Comparison of ENCODE assay signal across 12 cellular contexts in the genomic region with DNA sequence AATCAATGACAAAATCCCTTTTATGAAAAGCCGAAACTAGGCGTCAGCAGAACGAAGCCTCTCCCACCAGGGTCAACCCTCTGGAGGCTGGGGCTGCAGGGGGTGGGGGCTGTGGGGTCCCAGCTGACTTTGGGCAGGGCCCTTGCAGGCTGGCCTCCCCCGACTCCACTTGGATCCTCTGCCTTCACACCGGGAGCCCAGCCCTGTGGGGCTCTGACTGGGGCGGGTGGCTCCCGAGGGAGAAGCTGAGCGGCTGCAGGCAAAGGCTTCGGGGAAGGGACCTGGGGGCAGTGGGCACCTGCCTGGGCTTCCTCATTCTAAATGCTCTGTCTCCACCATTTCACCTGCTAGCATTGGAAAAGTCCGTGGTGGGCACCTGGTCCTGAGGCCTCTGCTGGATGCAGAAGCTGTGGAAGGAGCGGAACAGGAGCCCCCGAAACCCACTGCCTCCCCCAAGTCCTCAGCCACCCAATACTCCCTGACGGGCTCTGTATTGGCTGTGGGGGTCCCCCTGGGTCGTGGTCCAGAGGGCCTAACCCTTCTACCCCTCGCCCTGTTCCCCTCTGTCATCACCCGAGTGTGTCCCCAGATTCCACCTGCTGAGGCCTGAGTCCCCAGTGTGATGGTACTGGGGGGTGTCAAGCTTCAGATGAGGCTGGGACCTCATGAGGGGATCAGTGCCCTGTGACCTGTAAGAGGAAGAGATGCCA.
"Had no signal": no experiment of that assay in that cellular context is flagged by ENCODE, and none has a peak within 500 bp of the region (broad histone marks: within the 10 kb centered on the region; RNA-seq: fewer than 3 reads in every experiment).

No MANE protein-coding gene starts in this region.

- H3K36me3 ChIP-seq: gastrocnemius medialis, left ventricle myocardium inferior, neutrophil had no signal

- DNase-seq: activated CD4-positive, alpha-beta T cell treated with anti-CD3 and anti-CD28 coated beads, Interleukin-2, amount 10 ng/mL, durations not matched to agents 7 days and 5 days; activated gamma-delta T cell; activated T-cell treated with anti-CD3 and anti-CD28 coated beads, Interleukin-2, amount 50 U/mL, for 48 hours; effector CD8-positive, alpha-beta T cell; left ventricle myocardium inferior; natural killer cell; stimulated activated naive CD8-positive, alpha-beta T cell treated with anti-CD3 and anti-CD28 coated beads, Interleukin-15, Interleukin-2, amounts not matched to agents 100 U/mL and 50 U/mL, for 24 hours; trophoblast cell had no signal

- H3K9me3 ChIP-seq: gastrocnemius medialis, neutrophil had no signal

- ATAC-seq: activated CD4-positive, CD25-positive, alpha-beta regulatory T cell treated with anti-CD3 and anti-CD28 coated beads, Interleukin-2, amount 50 U/mL, for 24 hours; esophagus mucosa; gastrocnemius medialis; natural killer cell; stimulated activated naive CD8-positive, alpha-beta T cell treated with anti-CD3 and anti-CD28 coated beads, Interleukin-15, Interleukin-2, amounts not matched to agents 100 U/mL and 50 U/mL, for 24 hours had no signal

- H3K27ac ChIP-seq: gastrocnemius medialis, left ventricle myocardium inferior, neutrophil had no signal

- H3K27me3 ChIP-seq: gastrocnemius medialis, neutrophil had no signal

- H3K4me1 ChIP-seq: gastrocnemius medialis, left ventricle myocardium inferior had no signal

- H3K4me3 ChIP-seq: gastrocnemius medialis, left ventricle myocardium inferior had no signal
